In the genomic region with DNA sequence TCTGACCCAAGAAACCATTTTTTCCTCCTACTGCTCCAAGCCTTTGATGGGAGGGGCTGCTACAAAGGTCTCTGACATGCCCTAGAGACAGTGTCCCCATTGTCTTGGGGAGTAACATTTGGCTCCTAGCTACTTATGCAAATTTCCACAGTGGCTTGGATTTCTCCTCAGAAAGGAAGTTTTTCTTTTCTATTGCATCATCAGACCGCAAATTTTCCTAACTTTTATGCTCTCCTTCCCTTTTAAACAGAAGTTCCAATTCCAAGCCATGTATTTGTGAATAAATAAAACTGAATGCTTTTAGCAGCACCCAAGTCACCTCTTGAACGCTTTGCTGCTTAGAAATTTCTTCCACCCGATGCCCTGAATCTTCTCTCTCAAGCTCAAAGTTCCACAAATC, we compare ENCODE assay signal across 31 cellular contexts. TPM values are rescaled to one million over a fixed set of nuclear protein-coding genes. Genes with fewer than 3 reads are reported as not detected.
"Had no signal": no experiment of that assay in that cellular context is flagged by ENCODE, and none has a peak within 500 bp of the region (broad histone marks: within the 10 kb centered on the region; RNA-seq: fewer than 3 reads in every experiment).

No MANE protein-coding gene starts in this region.

- H3K9me3 ChIP-seq: psoas muscle, testis, transverse colon, upper lobe of right lung, uterus had no signal

- H3K36me3 ChIP-seq: neural progenitor cell, ovary, spleen, suprapubic skin, tibial artery, transverse colon, upper lobe of right lung, uterus had no signal

- H2AFZ ChIP-seq: neural progenitor cell, parathyroid adenoma had no signal

- H3K27ac ChIP-seq: neural progenitor cell, ovary, parathyroid adenoma, psoas muscle, skin epidermis, spleen, suprapubic skin, testis, tibial artery, transverse colon, upper lobe of right lung, uterus had no signal

- H3K27me3 ChIP-seq: neural progenitor cell, ovary, spleen, suprapubic skin, testis, tibial artery, transverse colon, upper lobe of right lung, uterus had no signal

- H3K4me2 ChIP-seq: neural progenitor cell, smooth muscle cell had no signal

- ATAC-seq: natural killer cell; psoas muscle; right cardiac atrium; sciatic nerve; stimulated activated memory B cell treated with anti-CD40 and anti-IgM and Interleukin-4, amounts not matched to agents 10 μg/mL and 1 μg/mL and 100 μg/mL, for 72 hours; stimulated activated naive CD8-positive, alpha-beta T cell treated with anti-CD3 and anti-CD28 coated beads, Interleukin-15, amount 100 ng/mL, for 72 hours; stimulated activated naive CD8-positive, alpha-beta T cell treated with anti-CD3 and anti-CD28 coated beads, Interleukin-15, Interleukin-2, amounts not matched to agents 100 U/mL and 50 U/mL, for 24 hours; upper lobe of right lung had no signal

- H3K9ac ChIP-seq: neural progenitor cell, parathyroid adenoma had no signal

- H3K4me1 ChIP-seq: neural progenitor cell, parathyroid adenoma, psoas muscle, spleen, suprapubic skin, testis, upper lobe of right lung, uterus had no signal

- H3K79me2 ChIP-seq: parathyroid adenoma had no signal

- H3K4me3 ChIP-seq: neural progenitor cell, ovary, psoas muscle, skin epidermis, smooth muscle cell, spleen, suprapubic skin, testis, tibial artery, transverse colon, upper lobe of right lung, uterus had no signal

- DNase-seq: natural killer cell; occipital lobe; ovary; posterior cingulate gyrus; psoas muscle; right cardiac atrium; spleen; stimulated activated CD4-positive, alpha-beta T cell treated with anti-CD3 and anti-CD28 coated beads, Interleukin-12 subunit alpha, Interleukin-12 subunit beta, amount 100 ng/mL, for 4 hours; stimulated activated CD4-positive, alpha-beta T cell treated with anti-CD3 and anti-CD28 coated beads, Interleukin-1b, Interleukin-23, amount 100 ng/mL, for 48 hours; stimulated activated CD4-positive, alpha-beta T cell treated with anti-CD3 and anti-CD28 coated beads, Interleukin-4, amount 100 ng/mL, for 1 hour; stimulated activated CD4-positive, alpha-beta T cell treated with anti-CD3 and anti-CD28 coated beads, Interleukin-4, amount 100 ng/mL, for 4 hours; stimulated activated CD8-positive, alpha-beta memory T cell treated with anti-CD3 and anti-CD28 coated beads, Interleukin-4, amount 100 ng/mL, for 48 hours; stimulated activated naive CD4-positive, alpha-beta T cell; stimulated activated naive CD8-positive, alpha-beta T cell treated with anti-CD3 and anti-CD28 coated beads, Interleukin-15, amount 100 ng/mL, for 72 hours; stimulated activated naive CD8-positive, alpha-beta T cell treated with anti-CD3 and anti-CD28 coated beads, Interleukin-15, Interleukin-2, amounts not matched to agents 100 U/mL and 50 U/mL, for 24 hours; substantia nigra; testis; tibial artery; transverse colon; upper lobe of right lung; uterus had no signal

RNA-seq across cellular contexts. Expression of gene SLC22A2, which starts 51.0 kb away (rescaled TPM):
- total RNA-seq: natural killer cell, progenitor cell of endocrine pancreas, right cardiac atrium, sciatic nerve, spleen, suprapubic skin, transverse colon, upper lobe of right lung, urinary bladder had no signal
- polyA plus RNA-seq: neural cell, spleen had no signal
